In the genomic region with DNA sequence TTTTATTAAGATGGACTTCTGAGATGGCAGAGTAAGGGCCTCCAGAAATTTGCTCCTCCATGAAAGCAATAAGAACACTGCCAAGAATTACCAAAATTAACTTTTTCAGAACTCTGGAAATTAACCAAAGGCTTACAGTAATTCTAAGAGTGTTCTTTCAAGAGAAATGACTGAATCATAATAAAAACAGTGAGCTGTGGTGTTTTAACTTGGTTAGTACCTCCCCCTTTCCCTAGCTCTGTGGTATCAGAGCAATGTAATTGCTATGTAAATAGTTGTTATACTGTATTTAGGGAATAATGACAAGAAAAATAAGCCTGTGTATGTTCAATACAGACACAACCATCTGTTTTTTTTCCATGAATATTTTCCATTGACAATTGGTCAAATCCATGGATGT, we compare ENCODE assay signal across 16 cellular contexts. TPM values are rescaled to one million over a fixed set of nuclear protein-coding genes. Genes with fewer than 3 reads are reported as not detected.
DNase-seq lines count a peak whose midpoint lies in the region; ATAC-seq and TF ChIP-seq lines count a peak whose summit lies in the region.
"Had no signal": no experiment of that assay in that cellular context is flagged by ENCODE, and none has a peak within 500 bp of the region (broad histone marks: within the 10 kb centered on the region; RNA-seq: fewer than 3 reads in every experiment).

No MANE protein-coding gene starts in this region.

- intact Hi-C loops in lower lobe of right lung (cut with DNase I) = no loop called here

- POLR2A ChIA-PET in AG04450 (lab: Yijun Ruan, JAX) = no interaction called here

- TF ChIP-seq CTCF in AG04450 (IDR thresholded peaks at IDR 0.05; ENCODE audit: low read depth, low read length) (no peak), lower lobe of right lung (IDR thresholded peaks at IDR 0.05) (no peak)

- H3K9me3 ChIP-seq in AG04450 (ENCODE audit: control insufficient read depth, insufficient read depth, low read length) = no peaks in the 10 kb centered on the region
- H3K9me3 ChIP-seq in lower lobe of right lung = no peaks in the 10 kb centered on the region
- H3K9me3 ChIP-seq: stomach had no signal

- in situ Hi-C loops in KBM-7 (cut with MboI; ENCODE audit: low pct_unique_long_range_greater_than_20kb, low sequenced_read_pairs) = no loop called here

- H3K27me3 ChIP-seq in AG04450 (ENCODE audit: control insufficient read depth, insufficient read depth, low read length) = no peaks in the 10 kb centered on the region
- no peaks in the 10 kb centered on the region for H3K27me3 ChIP-seq in lower lobe of right lung (ENCODE audit: low read depth)
- H3K27me3 ChIP-seq: foreskin keratinocyte, stomach had no signal

- peak overlapping the region; percentile 97 for H3K27ac Mint-ChIP-seq in activated T-helper 17 cell treated with anti-CD3 and anti-CD28 coated beads, Interleukin-2, amount 50 U/mL, for 72 hours

- DNase-seq in AG04450 (ENCODE audit: low read depth, low spot score) (peak; percentile 52), EH (ENCODE audit: low read depth) (peak; percentile 82), hepatic stellate cell (ENCODE audit: low spot score) (peak; percentile 41), KBM-7 (no peak), Ammon's horn (ENCODE audit: low spot score) (no peak), lower lobe of right lung (no peak)
- DNase-seq: activated gamma-delta T cell; foreskin keratinocyte; NCI-H82; SHP77; stimulated activated CD4-positive, alpha-beta T cell treated with anti-CD3 and anti-CD28 coated beads, Interleukin-4, amount 100 ng/mL, for 1 hour; stomach; WERI-Rb-1 had no signal

- peak overlapping the region; percentile 97 for H3K4me3 Mint-ChIP-seq in activated T-helper 17 cell treated with anti-CD3 and anti-CD28 coated beads, Interleukin-2, amount 50 U/mL, for 72 hours

- peaks cover 68% of the 10 kb centered on the region for H3K4me1 Mint-ChIP-seq in activated T-helper 17 cell treated with anti-CD3 and anti-CD28 coated beads, Interleukin-2, amount 50 U/mL, for 72 hours

- peaks cover 70% of the 10 kb centered on the region for H3K36me3 Mint-ChIP-seq in activated T-helper 17 cell treated with anti-CD3 and anti-CD28 coated beads, Interleukin-2, amount 50 U/mL, for 72 hours (ENCODE audit: low read depth)

- peaks cover 7% of the 10 kb centered on the region for H3K36me3 ChIP-seq in lower lobe of right lung
- H3K36me3 ChIP-seq: WERI-Rb-1 had no signal

- H3K4me3 ChIP-seq in AG04450 (ENCODE audit: low read depth, low read length) (no peak overlapping the region), lower lobe of right lung (no peak overlapping the region)
- H3K4me3 ChIP-seq: coronary artery, stomach had no signal

- ATAC-seq in activated T-helper 17 cell treated with anti-CD3 and anti-CD28 coated beads, Interleukin-2, amount 50 U/mL, for 72 hours (replicated peaks) = peak; percentile 62
- ATAC-seq in HG03460 (IDR thresholded peaks at IDR 0.05; ENCODE audit: unreplicated experiment) = no peak
- ATAC-seq in lower lobe of right lung = no peak
- ATAC-seq: foreskin keratinocyte had no signal

- CTCF ChIA-PET in AG04450 (lab: Charles Lee) = interaction anchor here (0.9 to 1.1 kb wide), 2 partner anchors 124 to 211 kb away, joined by 3 to 4 read pairs; no protein-coding TSS in a partner anchor

- H3K4me1 ChIP-seq in lower lobe of right lung = peaks cover 44% of the 10 kb centered on the region

- H3K27ac ChIP-seq in AG04450 (ENCODE audit: low read depth, low read length) (no peak overlapping the region), lower lobe of right lung (no peak overlapping the region)
- H3K27ac ChIP-seq: coronary artery, foreskin keratinocyte, stomach, WERI-Rb-1 had no signal

- no peaks in the 10 kb centered on the region for H3K9me3 Mint-ChIP-seq in activated T-helper 17 cell treated with anti-CD3 and anti-CD28 coated beads, Interleukin-2, amount 50 U/mL, for 72 hours

- no peaks in the 10 kb centered on the region for H3K27me3 Mint-ChIP-seq in activated T-helper 17 cell treated with anti-CD3 and anti-CD28 coated beads, Interleukin-2, amount 50 U/mL, for 72 hours

RNA-seq across cellular contexts. Expression of gene HECA, which starts 19.0 kb away (rescaled TPM):
- polyA plus RNA-seq in AG04450 (2011; rRNA removed) = 8.4 and 10.6 TPM in 2 replicates
- polyA minus RNA-seq in AG04450 (2011; rRNA and poly(A)+ RNA removed) = 14.1 and 17.1 TPM in 2 replicates
- 10 to 100 TPM; 67.0 to 85.7 TPM for total RNA-seq in activated T-helper 17 cell treated with anti-CD3 and anti-CD28 coated beads, Interleukin-2, amount 50 U/mL, for 72 hours
- total RNA-seq in lower lobe of right lung = 53.1 TPM

Comparison
In these comparisons a context has a peak if more than half of its experiments do, and no peak if none do; other contexts are left out.
1. DNase-seq: peak in AG04450 (single experiment), EH (single experiment) and hepatic stellate cell (single experiment); none in KBM-7 (single experiment), Ammon's horn (single experiment) and lower lobe of right lung (single experiment).